ENCODE assay signal across 21 cellular contexts in genomic region chr9:134593756-134594375, GRCh38. TPM values are rescaled to one million over a fixed set of nuclear protein-coding genes. Genes with fewer than 3 reads are reported as not detected.
DNase-seq lines count a peak whose midpoint lies in the region; ATAC-seq and TF ChIP-seq lines count a peak whose summit lies in the region.
"Had no signal": no experiment of that assay in that cellular context is flagged by ENCODE, and none has a peak within 500 bp of the region (broad histone marks: within the 10 kb centered on the region; RNA-seq: fewer than 3 reads in every experiment).

No MANE protein-coding gene starts in this region.

- H3K4me1 Mint-ChIP-seq in natural killer cell: no peaks in the 10 kb centered on the region

- no peak overlapping the region for H3K27ac Mint-ChIP-seq in natural killer cell
- H3K27ac Mint-ChIP-seq: CD8-positive, alpha-beta T cell had no signal

- ATAC-seq in left lobe of liver: no peak
- ATAC-seq in natural killer cell: no peak
- ATAC-seq: CD8-positive, alpha-beta T cell; PC-3 had no signal

- H3K36me3 Mint-ChIP-seq in natural killer cell: no peaks in the 10 kb centered on the region
- H3K36me3 Mint-ChIP-seq: CD8-positive, alpha-beta T cell had no signal

- H2AFZ ChIP-seq in osteoblast (ENCODE audit: low read length): no peak overlapping the region

- DNase-seq in activated CD4-positive, alpha-beta T cell treated with anti-CD3 and anti-CD28 coated beads for 1 hour: peak; percentile 5
- DNase-seq in activated CD4-positive, alpha-beta T cell treated with anti-CD3 and anti-CD28 coated beads, Interleukin-2, amount 50 U/mL, for 1 hour: no peak
- DNase-seq in H7: peak; percentile 41
- DNase-seq in left lobe of liver (ENCODE audit: low spot score): peak; percentile 29
- DNase-seq in osteoblast (ENCODE audit: insufficient read length, low spot score, missing footprints): peak; percentile 79
- DNase-seq in stimulated activated CD4-positive, alpha-beta T cell treated with anti-CD3 and anti-CD28 coated beads, Interleukin-1b, Interleukin-23, amount 100 ng/mL, for 48 hours: no peak
- no peak for DNase-seq in retina
- DNase-seq in natural killer cell: no peak
- DNase-seq: GOT3, NCI-H1048, NCI-H1436 treated with DMSO at 0.1 percent for 48 hours, NCI-H2029 treated with DMSO at 0.1 percent for 48 hours, NCI-H2171 treated with DMSO at 0.1 percent for 48 hours, NCI-H510A, NCI-H82, PC-3 had no signal

- H3K27me3 Mint-ChIP-seq in natural killer cell (ENCODE audit: low read depth in 2 of 2): peaks cover 0 to 8% of the 10 kb centered on the region in 2 donors

- H3K4me3 ChIP-seq in H7 (ENCODE audit: insufficient read depth, low read depth, low read length): no peak overlapping the region
- no peak overlapping the region for H3K4me3 ChIP-seq in osteoblast (ENCODE audit: insufficient read depth, low read length)
- H3K4me3 ChIP-seq: BLaER1 had no signal

- no peaks in the 10 kb centered on the region for H4K20me1 ChIP-seq in osteoblast (ENCODE audit: insufficient read depth, low read length)
- H4K20me1 ChIP-seq: BLaER1 had no signal

- intact Hi-C loops in natural killer cell (cut with micrococcal nuclease): loop anchor here (10.0 kb wide), 1 partner anchor 149 kb away; no protein-coding TSS in a partner anchor

- H3K4me1 ChIP-seq in osteoblast (ENCODE audit: insufficient read depth, low read length): peaks cover 33% of the 10 kb centered on the region

- H3K79me2 ChIP-seq in osteoblast (ENCODE audit: insufficient read depth, low read length): no peaks in the 10 kb centered on the region

- TF ChIP-seq CTCF in osteoblast (IDR thresholded peaks at IDR 0.05; ENCODE audit: extremely low read depth, low read depth, low read length): no peak
- TF ChIP-seq CTCF in natural killer cell (IDR thresholded peaks at IDR 0.05): no peak

- H3K27ac ChIP-seq in osteoblast (ENCODE audit: low read depth, low read length): no peak overlapping the region
- H3K27ac ChIP-seq: BLaER1, RWPE1 had no signal

- no peaks in the 10 kb centered on the region for H3K9me3 ChIP-seq in osteoblast (ENCODE audit: low read depth, low read length)
- H3K9me3 ChIP-seq: BLaER1 had no signal

- H3K36me3 ChIP-seq in H7 (replicated peaks; ENCODE audit: control insufficient read depth, insufficient read depth, low read length) (no peaks in the 10 kb centered on the region), osteoblast (ENCODE audit: insufficient read depth, low read length) (no peaks in the 10 kb centered on the region)
- H3K36me3 ChIP-seq: BLaER1 had no signal

- H3K4me2 ChIP-seq in osteoblast (ENCODE audit: insufficient read depth, low read length): no peak overlapping the region
- H3K4me2 ChIP-seq: BLaER1 had no signal

- H3K27me3 ChIP-seq in H7 (ENCODE audit: control insufficient read depth, insufficient read depth, low read length) (no peaks in the 10 kb centered on the region), osteoblast (ENCODE audit: insufficient read depth, low read length) (no peaks in the 10 kb centered on the region)
- H3K27me3 ChIP-seq: BLaER1 had no signal

- H3K4me3 Mint-ChIP-seq in natural killer cell: no peak overlapping the region
- H3K4me3 Mint-ChIP-seq: CD8-positive, alpha-beta T cell had no signal

- no peaks in the 10 kb centered on the region for H3K9me3 Mint-ChIP-seq in natural killer cell
- H3K9me3 Mint-ChIP-seq: CD8-positive, alpha-beta T cell had no signal

RNA-seq across cellular contexts. Expression of gene COL5A1, which starts 47.7 kb away (rescaled TPM):
- total RNA-seq in H7 (2014; rRNA removed; shearing (Covaris generic)): 10.1 and 11.3 TPM in 2 replicates
- 2.8 TPM for total RNA-seq in left lobe of liver
- total RNA-seq in osteoblast: 571 and 801 TPM in 2 replicates
- total RNA-seq in natural killer cell: under 1 TPM; 0.11 to 0.28 (median 0.23) TPM
- total RNA-seq: HepG2, MCF 10A had no signal

Comparison
In these comparisons a context has a peak if more than half of its experiments do, and no peak if none do; other contexts are left out.
1. DNase-seq: peak in activated CD4-positive, alpha-beta T cell treated with anti-CD3 and anti-CD28 coated beads for 1 hour (single experiment), H7 (single experiment), left lobe of liver (single experiment) and osteoblast (single experiment); none in activated CD4-positive, alpha-beta T cell treated with anti-CD3 and anti-CD28 coated beads, Interleukin-2, amount 50 U/mL, for 1 hour (single experiment), stimulated activated CD4-positive, alpha-beta T cell treated with anti-CD3 and anti-CD28 coated beads, Interleukin-1b, Interleukin-23, amount 100 ng/mL, for 48 hours (single experiment), retina (single experiment) and natural killer cell (single experiment).
2. RNA of gene COL5A1, which starts 47.7 kb away (total RNA-seq): 571 to 801 TPM in osteoblast; 10.1 to 11.3 TPM in H7, 2.8 TPM in left lobe of liver (single experiment) and 0.11 to 0.28 TPM in natural killer cell; every median in the first group is over 10 times any median in the second.